1 cellular context compared by ENCODE assay signal in genomic region chr2:112714836-112715631, GRCh38.
TF ChIP-seq lines count a peak whose summit lies in the region.

No MANE protein-coding gene starts in this region.

TF ChIP-seq in K562, 482 proteins besides CTCF, POLR2A, EP300 and RAD21 (continued from another document):
- TF ChIP-seq RBFOX2 (IDR thresholded peaks at IDR 0.05; ENCODE audit: low read depth, low read length) (no peak), ATF3 (IDR thresholded peaks at IDR 0.05) (0 out of 2 replicates have a peak, but pooled peaks have one; percentile 26), ATF3 (CRISPR knock-in tag; conservative IDR thresholded peaks at IDR 0.05) (no peak), FOSL1 (tag; conservative IDR thresholded peaks at IDR 0.05) (peak; percentile 76)
TF ChIP-seq in K562: peak in this region for 4.
